1 cellular context compared by ENCODE assay signal in genomic region chr9:38486056-38486455, GRCh38.
TF ChIP-seq lines count a peak whose summit lies in the region.

No MANE protein-coding gene starts in this region.

TF ChIP-seq in GM23338, 12 proteins besides CTCF, POLR2A, EP300 and RAD21 (continued from another document):
- TF ChIP-seq ETS1 (IDR thresholded peaks at IDR 0.05) (no peak), POLR2AphosphoS5 (IDR thresholded peaks at IDR 0.05; ENCODE audit: low read depth) (no peak), EZH2phosphoT487 (IDR thresholded peaks at IDR 0.05; ENCODE audit: unreplicated experiment) (no peak)
